In genomic region chr2:467892-468630, GRCh38 we compare ENCODE assay signal across 16 cellular contexts.
A peak's percentile ranks its signal among the peaks of the same experiment; 100 is the strongest.
DNase-seq lines count a peak whose midpoint lies in the region; ATAC-seq, FAIRE-seq and TF ChIP-seq lines count a peak whose summit lies in the region.
"Had no signal": no experiment of that assay in that cellular context is flagged by ENCODE, and none has a peak within 500 bp of the region (broad histone marks: within the 10 kb centered on the region; RNA-seq: fewer than 3 reads in every experiment).

No MANE protein-coding gene starts in this region.

- peaks cover 28% of the 10 kb centered on the region for H3K27me3 Mint-ChIP-seq in activated T-cell treated with anti-CD3 and anti-CD28 coated beads, Interleukin-2, amount 50 U/mL, for 72 hours (ENCODE audit: low read depth)
- H3K27me3 Mint-ChIP-seq in endothelial cell (ENCODE audit: unreplicated experiment): peaks cover 9% of the 10 kb centered on the region
- peaks cover 0 to 26% (median 23%) of the 10 kb centered on the region in 3 donors for H3K27me3 Mint-ChIP-seq in naive B cell
- peaks cover 31% of the 10 kb centered on the region for H3K27me3 Mint-ChIP-seq in type B pancreatic cell
- H3K27me3 Mint-ChIP-seq in activated CD4-positive, alpha-beta T cell treated with anti-CD3 and anti-CD28 coated beads for 36 hours: peaks cover 28% of the 10 kb centered on the region

- FAIRE-seq in frontal cortex (lab: Jason Lieb, UNC): no peak
- FAIRE-seq: keratinocyte had no signal

- no peak overlapping the region for H3K27ac Mint-ChIP-seq in activated T-cell treated with anti-CD3 and anti-CD28 coated beads, Interleukin-2, amount 50 U/mL, for 72 hours
- no peak overlapping the region for H3K27ac Mint-ChIP-seq in endothelial cell (ENCODE audit: unreplicated experiment)
- H3K27ac Mint-ChIP-seq in naive B cell: peak overlapping the region in 3 of 6 donors; percentile 32 to 89 (median 81)
- no peak overlapping the region for H3K27ac Mint-ChIP-seq in type B pancreatic cell
- no peak overlapping the region for H3K27ac Mint-ChIP-seq in activated CD4-positive, alpha-beta T cell treated with anti-CD3 and anti-CD28 coated beads for 36 hours
- H3K27ac Mint-ChIP-seq: activated CD4-positive, alpha-beta memory T cell treated with anti-CD3 and anti-CD28 coated beads for 36 hours had no signal

- H3K36me3 Mint-ChIP-seq in activated T-cell treated with anti-CD3 and anti-CD28 coated beads, Interleukin-2, amount 50 U/mL, for 72 hours (ENCODE audit: insufficient read depth in 2 of 2): peaks cover 0 to 3% of the 10 kb centered on the region in 2 donors
- H3K36me3 Mint-ChIP-seq in endothelial cell (ENCODE audit: low read depth, unreplicated experiment): no peaks in the 10 kb centered on the region
- H3K36me3 Mint-ChIP-seq in naive B cell: peaks cover 4 to 6% of the 10 kb centered on the region in 2 donors
- H3K36me3 Mint-ChIP-seq in type B pancreatic cell: no peaks in the 10 kb centered on the region
- no peaks in the 10 kb centered on the region for H3K36me3 Mint-ChIP-seq in activated CD4-positive, alpha-beta T cell treated with anti-CD3 and anti-CD28 coated beads for 36 hours (ENCODE audit: low read depth)
- H3K36me3 Mint-ChIP-seq: T-cell had no signal

- peaks cover 0 to 10% (median 0%) of the 10 kb centered on the region in 3 donors for H3K4me1 ChIP-seq in gastroesophageal sphincter

- TF ChIP-seq CTCF in endothelial cell (IDR thresholded peaks at IDR 0.05; ENCODE audit: unreplicated experiment): no peak
- no peak for TF ChIP-seq CTCF in type B pancreatic cell (conservative IDR thresholded peaks at IDR 0.05)
- no peak for TF ChIP-seq CTCF in gastroesophageal sphincter (IDR thresholded peaks at IDR 0.05)

- intact Hi-C loops in activated CD4-positive, alpha-beta T cell treated with anti-CD3 and anti-CD28 coated beads for 36 hours (cut with DNase I, micrococcal nuclease): no loop called here

- WGBS in gastroesophageal sphincter (ENCODE audit: low coverage in 1 of 2), 2 donors: 7% methylated on average over 6 of the region's 69 CpGs; no CpG with 5 or more reads in 1 of the 2 donors

- no peak overlapping the region for H3K27ac ChIP-seq in gastroesophageal sphincter
- H3K27ac ChIP-seq: PC-9, tibial artery had no signal

- no peaks in the 10 kb centered on the region for H3K9me3 Mint-ChIP-seq in activated T-cell treated with anti-CD3 and anti-CD28 coated beads, Interleukin-2, amount 50 U/mL, for 72 hours
- H3K9me3 Mint-ChIP-seq in endothelial cell (ENCODE audit: unreplicated experiment): no peaks in the 10 kb centered on the region
- peaks cover 0 to 15% (median 8%) of the 10 kb centered on the region in 7 donors for H3K9me3 Mint-ChIP-seq in naive B cell
- H3K9me3 Mint-ChIP-seq in type B pancreatic cell: no peaks in the 10 kb centered on the region
- peaks cover 6% of the 10 kb centered on the region for H3K9me3 Mint-ChIP-seq in activated CD4-positive, alpha-beta T cell treated with anti-CD3 and anti-CD28 coated beads for 36 hours (ENCODE audit: low read depth)

- H3K4me3 Mint-ChIP-seq in activated T-cell treated with anti-CD3 and anti-CD28 coated beads, Interleukin-2, amount 50 U/mL, for 72 hours: peak overlapping the region; percentile 59 to 69
- H3K4me3 Mint-ChIP-seq in endothelial cell (ENCODE audit: unreplicated experiment) (peak overlapping the region; percentile 85), naive B cell (peak overlapping the region; percentile 79 to 93 (median 85)), type B pancreatic cell (peak overlapping the region; percentile 82)
- no peak overlapping the region for H3K4me3 Mint-ChIP-seq in activated CD4-positive, alpha-beta T cell treated with anti-CD3 and anti-CD28 coated beads for 36 hours
- H3K4me3 Mint-ChIP-seq: activated CD4-positive, alpha-beta memory T cell treated with anti-CD3 and anti-CD28 coated beads for 36 hours had no signal

- DNase-seq in activated T-cell treated with anti-CD3 and anti-CD28 coated beads, Interleukin-2, amount 50 U/mL, for 72 hours: no peak
- DNase-seq in activated T-cell treated with anti-CD3 and anti-CD28 coated beads for 4 hours (no peak), endothelial cell (ENCODE audit: low spot score) (peak; percentile 21), naive B cell (no peak), type B pancreatic cell (ENCODE audit: extremely low spot score, unreplicated experiment) (no peak), frontal cortex (ENCODE audit: low spot score in 2 of 2) (no peak)
- DNase-seq in activated CD4-positive, alpha-beta T cell treated with anti-CD3 and anti-CD28 coated beads for 36 hours: no peak
- DNase-seq: activated CD4-positive, alpha-beta memory T cell treated with anti-CD3 and anti-CD28 coated beads for 36 hours; activated naive CD4-positive, alpha-beta T cell; Calu3; NCI-H2227 treated with DMSO at 0.1 percent for 48 hours; T-cell; tibial artery had no signal

- POLR2A ChIA-PET in activated CD4-positive, alpha-beta T cell treated with anti-CD3 and anti-CD28 coated beads for 36 hours (lab: Charles Lee): no interaction called here

- no peak for TF ChIP-seq EP300 in gastroesophageal sphincter (IDR thresholded peaks at IDR 0.05)

- CTCF ChIA-PET in activated CD4-positive, alpha-beta T cell treated with anti-CD3 and anti-CD28 coated beads for 36 hours (lab: Charles Lee): no interaction called here

- no peaks in the 10 kb centered on the region for H3K36me3 ChIP-seq in gastroesophageal sphincter
- H3K36me3 ChIP-seq: tibial artery had no signal

- H3K27me3 ChIP-seq in gastroesophageal sphincter: peaks cover 68% of the 10 kb centered on the region

- ATAC-seq in activated T-cell treated with anti-CD3 and anti-CD28 coated beads, Interleukin-2, amount 50 U/mL, for 72 hours (replicated peaks in 1 of 2): no peak
- peak in 1 of 2 donors; percentile 21 for ATAC-seq in naive B cell (ENCODE audit: low read depth in 2 of 2)
- ATAC-seq in gastroesophageal sphincter: no peak
- no peak for ATAC-seq in activated CD4-positive, alpha-beta T cell treated with anti-CD3 and anti-CD28 coated beads for 36 hours

- H3K4me1 Mint-ChIP-seq in activated T-cell treated with anti-CD3 and anti-CD28 coated beads, Interleukin-2, amount 50 U/mL, for 72 hours (ENCODE audit: low read depth): peaks cover 4% of the 10 kb centered on the region
- H3K4me1 Mint-ChIP-seq in endothelial cell (ENCODE audit: unreplicated experiment) (peaks cover 9% of the 10 kb centered on the region), naive B cell (peaks cover 22 to 39% (median 36%) of the 10 kb centered on the region in 3 donors), type B pancreatic cell (ENCODE audit: unreplicated experiment) (no peaks in the 10 kb centered on the region)
- H3K4me1 Mint-ChIP-seq in activated CD4-positive, alpha-beta T cell treated with anti-CD3 and anti-CD28 coated beads for 36 hours: peaks cover 6% of the 10 kb centered on the region

- peaks cover 0 to 4% (median 0%) of the 10 kb centered on the region in 3 donors for H3K9me3 ChIP-seq in gastroesophageal sphincter

- H3K4me3 ChIP-seq in gastroesophageal sphincter: peak overlapping the region in 1 of 2 donors; percentile 23
- H3K4me3 ChIP-seq: PC-9 had no signal

- no peak for TF ChIP-seq POLR2A in gastroesophageal sphincter (IDR thresholded peaks at IDR 0.05)
